In genomic region chr19:13077233-13077632, GRCh38 we compare ENCODE assay signal across 14 cellular contexts. TPM values are rescaled to one million over a fixed set of nuclear protein-coding genes. Genes with fewer than 3 reads are reported as not detected.
DNase-seq lines count a peak whose midpoint lies in the region; ATAC-seq and TF ChIP-seq lines count a peak whose summit lies in the region.
"Had no signal": no experiment of that assay in that cellular context is flagged by ENCODE, and none has a peak within 500 bp of the region (broad histone marks: within the 10 kb centered on the region; RNA-seq: fewer than 3 reads in every experiment).

No MANE protein-coding gene starts in this region.

- H3K36me3 ChIP-seq in suprapubic skin = peaks cover 68% of the 10 kb centered on the region

- H3K27ac ChIP-seq in angular gyrus (ENCODE audit: low read depth, low read length) (peak overlapping the region; percentile 92), suprapubic skin (peak overlapping the region; percentile 83)
- H3K27ac ChIP-seq: foreskin keratinocyte had no signal

- H3K9me3 Mint-ChIP-seq in activated T-cell treated with anti-CD3 and anti-CD28 coated beads, Interleukin-2, amount 50 U/mL, for 4 hours = no peaks in the 10 kb centered on the region
- no peaks in the 10 kb centered on the region for H3K9me3 Mint-ChIP-seq in stimulated activated memory B cell treated with anti-CD40 and anti-IgM and Interleukin-4, amounts not matched to agents 10 μg/mL and 1 μg/mL and 100 μg/mL, for 72 hours
- H3K9me3 Mint-ChIP-seq: IgD-negative memory B cell, nephron progenitor cell had no signal

- H3K27me3 Mint-ChIP-seq in activated T-cell treated with anti-CD3 and anti-CD28 coated beads, Interleukin-2, amount 50 U/mL, for 4 hours (ENCODE audit: low read depth) = peaks cover 3% of the 10 kb centered on the region
- H3K27me3 Mint-ChIP-seq in stimulated activated memory B cell treated with anti-CD40 and anti-IgM and Interleukin-4, amounts not matched to agents 10 μg/mL and 1 μg/mL and 100 μg/mL, for 72 hours = peaks cover 44% of the 10 kb centered on the region

- H3K36me3 Mint-ChIP-seq in activated T-cell treated with anti-CD3 and anti-CD28 coated beads, Interleukin-2, amount 50 U/mL, for 4 hours (ENCODE audit: insufficient read depth) = peaks cover 2% of the 10 kb centered on the region
- H3K36me3 Mint-ChIP-seq in stimulated activated memory B cell treated with anti-CD40 and anti-IgM and Interleukin-4, amounts not matched to agents 10 μg/mL and 1 μg/mL and 100 μg/mL, for 72 hours = no peaks in the 10 kb centered on the region
- H3K36me3 Mint-ChIP-seq: IgD-negative memory B cell had no signal

- H3K4me3 Mint-ChIP-seq in activated T-cell treated with anti-CD3 and anti-CD28 coated beads, Interleukin-2, amount 50 U/mL, for 4 hours = no peak overlapping the region
- no peak overlapping the region for H3K4me3 Mint-ChIP-seq in stimulated activated memory B cell treated with anti-CD40 and anti-IgM and Interleukin-4, amounts not matched to agents 10 μg/mL and 1 μg/mL and 100 μg/mL, for 72 hours
- H3K4me3 Mint-ChIP-seq: nephron progenitor cell had no signal

- no peak for TF ChIP-seq POLR2A in suprapubic skin (IDR thresholded peaks at IDR 0.05)

- no peak overlapping the region for H3K4me3 ChIP-seq in suprapubic skin

- DNase-seq in NCI-H2171 (lab: John Stamatoyannopoulos, UW) (peak; percentile 73), hypothalamus (lab: John Stamatoyannopoulos, UW) (peak in 28 of 51 donors; percentile 30 to 78 (median 52)), suprapubic skin (ENCODE audit: low spot score in 2 of 2) (no peak), NCI-H187 treated with DMSO at 0.1 percent for 48 hours (lab: John Stamatoyannopoulos, UW) (no peak), NCI-H2029 (lab: John Stamatoyannopoulos, UW) (no peak)
- DNase-seq in activated T-cell treated with anti-CD3 and anti-CD28 coated beads, Interleukin-2, amount 50 U/mL, for 4 hours = no peak
- DNase-seq: activated CD4-positive, alpha-beta T cell treated with anti-CD3 and anti-CD28 coated beads for 1 hour; activated T-cell treated with anti-CD3 and anti-CD28 coated beads, Interleukin-2, amount 50 U/mL, for 1 hour; foreskin keratinocyte; NCI-H187; nephron progenitor cell had no signal

- H3K27me3 ChIP-seq in suprapubic skin = no peaks in the 10 kb centered on the region
- H3K27me3 ChIP-seq: foreskin keratinocyte had no signal

- no peak for TF ChIP-seq CTCF in suprapubic skin (IDR thresholded peaks at IDR 0.05)

- H3K9me3 ChIP-seq in suprapubic skin = no peaks in the 10 kb centered on the region

- 49% methylated on average over 11 of the region's 11 CpGs for WGBS in suprapubic skin

- peaks cover 59% of the 10 kb centered on the region for H3K4me1 ChIP-seq in suprapubic skin
- H3K4me1 ChIP-seq: foreskin keratinocyte had no signal

- peaks cover 4% of the 10 kb centered on the region for H3K4me1 Mint-ChIP-seq in activated T-cell treated with anti-CD3 and anti-CD28 coated beads, Interleukin-2, amount 50 U/mL, for 4 hours (ENCODE audit: low read depth)
- no peaks in the 10 kb centered on the region for H3K4me1 Mint-ChIP-seq in stimulated activated memory B cell treated with anti-CD40 and anti-IgM and Interleukin-4, amounts not matched to agents 10 μg/mL and 1 μg/mL and 100 μg/mL, for 72 hours

- TF ChIP-seq EP300 in suprapubic skin (IDR thresholded peaks at IDR 0.05) = no peak

- no peak for ATAC-seq in activated T-cell treated with anti-CD3 and anti-CD28 coated beads, Interleukin-2, amount 50 U/mL, for 4 hours
- no peak for ATAC-seq in stimulated activated memory B cell treated with anti-CD40 and anti-IgM and Interleukin-4, amounts not matched to agents 10 μg/mL and 1 μg/mL and 100 μg/mL, for 72 hours
- ATAC-seq: foreskin keratinocyte had no signal

- no peak overlapping the region for H3K27ac Mint-ChIP-seq in stimulated activated memory B cell treated with anti-CD40 and anti-IgM and Interleukin-4, amounts not matched to agents 10 μg/mL and 1 μg/mL and 100 μg/mL, for 72 hours
- H3K27ac Mint-ChIP-seq: nephron progenitor cell had no signal

RNA-seq across cellular contexts. Expression of gene LYL1, which starts 25.4 kb away (rescaled TPM):
- 1 to 10 TPM; 1.5 to 2.7 (median 2.2) TPM for total RNA-seq in suprapubic skin
- total RNA-seq in activated T-cell treated with anti-CD3 and anti-CD28 coated beads, Interleukin-2, amount 50 U/mL, for 4 hours = 1 to 10 TPM; 1.9 to 3.0 (median 2.9) TPM

RNA-seq across cellular contexts. Expression of gene TRMT1, which starts 39.3 kb away (rescaled TPM):
- total RNA-seq in suprapubic skin = 10 to 100 TPM; 35.1 to 46.2 (median 40.6) TPM
- 100 to 1,000 TPM; 240 to 248 (median 246) TPM for total RNA-seq in activated T-cell treated with anti-CD3 and anti-CD28 coated beads, Interleukin-2, amount 50 U/mL, for 4 hours

RNA-seq across cellular contexts. Expression of gene NACC1, which starts 40.8 kb away (rescaled TPM):
- total RNA-seq in suprapubic skin = 10 to 100 TPM; 13.4 to 47.6 (median 35.3) TPM
- 100 to 1,000 TPM; 127 to 137 (median 134) TPM for total RNA-seq in activated T-cell treated with anti-CD3 and anti-CD28 coated beads, Interleukin-2, amount 50 U/mL, for 4 hours

Comparison
In these comparisons a context has a peak if more than half of its experiments do, and no peak if none do; other contexts are left out.
1. DNase-seq: peak in NCI-H2171 (single experiment) and hypothalamus (28 of 51); none in suprapubic skin (0 of 2), activated T-cell treated with anti-CD3 and anti-CD28 coated beads, Interleukin-2, amount 50 U/mL, for 4 hours (single experiment), NCI-H187 treated with DMSO at 0.1 percent for 48 hours (single experiment) and NCI-H2029 (single experiment).
2. RNA of gene TRMT1, which starts 39.3 kb away (total RNA-seq): 240 to 248 TPM in activated T-cell treated with anti-CD3 and anti-CD28 coated beads, Interleukin-2, amount 50 U/mL, for 4 hours; 35.1 to 46.2 TPM in suprapubic skin; every median in the first group is over 4 times any median in the second.